1 cellular context compared by ENCODE assay signal in the genomic region with DNA sequence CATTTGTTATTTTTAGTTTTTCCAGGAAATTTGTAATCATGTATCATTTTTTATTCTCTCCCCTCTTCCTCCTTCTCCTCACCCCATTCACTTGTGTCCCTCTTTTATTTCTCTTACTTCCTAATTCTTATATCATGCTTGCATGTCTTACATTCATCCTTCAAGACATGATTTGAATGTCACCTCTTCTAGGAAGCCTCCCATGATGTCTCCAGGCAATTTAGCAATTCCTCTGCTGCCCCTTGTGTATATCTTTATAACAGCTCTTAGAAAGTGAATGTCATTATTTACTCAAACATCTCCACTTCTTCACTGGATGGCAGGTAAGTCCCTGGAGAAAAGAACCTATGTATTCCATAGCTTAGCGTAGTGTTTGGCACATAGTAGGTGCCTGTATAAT.
TF ChIP-seq lines count a peak whose summit lies in the region.

No MANE protein-coding gene starts in this region.

TF ChIP-seq in HepG2, 621 proteins besides CTCF, POLR2A, EP300 and RAD21:
- TF ChIP-seq SIN3B (IDR thresholded peaks at IDR 0.05; ENCODE audit: low read length): no peak
- TF ChIP-seq, protein P1, sequence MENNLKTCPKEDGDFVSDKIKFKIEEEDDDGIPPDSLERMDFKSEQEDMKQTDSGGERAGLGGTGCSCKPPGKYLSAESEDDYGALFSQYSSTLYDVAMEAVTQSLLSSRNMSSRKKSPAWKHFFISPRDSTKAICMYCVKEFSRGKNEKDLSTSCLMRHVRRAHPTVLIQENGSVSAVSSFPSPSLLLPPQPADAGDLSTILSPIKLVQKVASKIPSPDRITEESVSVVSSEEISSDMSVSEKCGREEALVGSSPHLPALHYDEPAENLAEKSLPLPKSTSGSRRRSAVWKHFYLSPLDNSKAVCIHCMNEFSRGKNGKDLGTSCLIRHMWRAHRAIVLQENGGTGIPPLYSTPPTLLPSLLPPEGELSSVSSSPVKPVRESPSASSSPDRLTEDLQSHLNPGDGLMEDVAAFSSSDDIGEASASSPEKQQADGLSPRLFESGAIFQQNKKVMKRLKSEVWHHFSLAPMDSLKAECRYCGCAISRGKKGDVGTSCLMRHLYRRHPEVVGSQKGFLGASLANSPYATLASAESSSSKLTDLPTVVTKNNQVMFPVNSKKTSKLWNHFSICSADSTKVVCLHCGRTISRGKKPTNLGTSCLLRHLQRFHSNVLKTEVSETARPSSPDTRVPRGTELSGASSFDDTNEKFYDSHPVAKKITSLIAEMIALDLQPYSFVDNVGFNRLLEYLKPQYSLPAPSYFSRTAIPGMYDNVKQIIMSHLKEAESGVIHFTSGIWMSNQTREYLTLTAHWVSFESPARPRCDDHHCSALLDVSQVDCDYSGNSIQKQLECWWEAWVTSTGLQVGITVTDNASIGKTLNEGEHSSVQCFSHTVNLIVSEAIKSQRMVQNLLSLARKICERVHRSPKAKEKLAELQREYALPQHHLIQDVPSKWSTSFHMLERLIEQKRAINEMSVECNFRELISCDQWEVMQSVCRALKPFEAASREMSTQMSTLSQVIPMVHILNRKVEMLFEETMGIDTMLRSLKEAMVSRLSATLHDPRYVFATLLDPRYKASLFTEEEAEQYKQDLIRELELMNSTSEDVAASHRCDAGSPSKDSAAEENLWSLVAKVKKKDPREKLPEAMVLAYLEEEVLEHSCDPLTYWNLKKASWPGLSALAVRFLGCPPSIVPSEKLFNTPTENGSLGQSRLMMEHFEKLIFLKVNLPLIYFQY (CRISPR knock-in tag; IDR thresholded peaks at IDR 0.05; ENCODE audit: borderline replicate concordance): no peak
- TF ChIP-seq FOXA1 (IDR thresholded peaks at IDR 0.05): no peak
- TF ChIP-seq FOXA1 (CRISPR knock-in tag; IDR thresholded peaks at IDR 0.05): peak; percentile 24; the same call in 1 of the 2 replicates
- TF ChIP-seq, protein P2, sequence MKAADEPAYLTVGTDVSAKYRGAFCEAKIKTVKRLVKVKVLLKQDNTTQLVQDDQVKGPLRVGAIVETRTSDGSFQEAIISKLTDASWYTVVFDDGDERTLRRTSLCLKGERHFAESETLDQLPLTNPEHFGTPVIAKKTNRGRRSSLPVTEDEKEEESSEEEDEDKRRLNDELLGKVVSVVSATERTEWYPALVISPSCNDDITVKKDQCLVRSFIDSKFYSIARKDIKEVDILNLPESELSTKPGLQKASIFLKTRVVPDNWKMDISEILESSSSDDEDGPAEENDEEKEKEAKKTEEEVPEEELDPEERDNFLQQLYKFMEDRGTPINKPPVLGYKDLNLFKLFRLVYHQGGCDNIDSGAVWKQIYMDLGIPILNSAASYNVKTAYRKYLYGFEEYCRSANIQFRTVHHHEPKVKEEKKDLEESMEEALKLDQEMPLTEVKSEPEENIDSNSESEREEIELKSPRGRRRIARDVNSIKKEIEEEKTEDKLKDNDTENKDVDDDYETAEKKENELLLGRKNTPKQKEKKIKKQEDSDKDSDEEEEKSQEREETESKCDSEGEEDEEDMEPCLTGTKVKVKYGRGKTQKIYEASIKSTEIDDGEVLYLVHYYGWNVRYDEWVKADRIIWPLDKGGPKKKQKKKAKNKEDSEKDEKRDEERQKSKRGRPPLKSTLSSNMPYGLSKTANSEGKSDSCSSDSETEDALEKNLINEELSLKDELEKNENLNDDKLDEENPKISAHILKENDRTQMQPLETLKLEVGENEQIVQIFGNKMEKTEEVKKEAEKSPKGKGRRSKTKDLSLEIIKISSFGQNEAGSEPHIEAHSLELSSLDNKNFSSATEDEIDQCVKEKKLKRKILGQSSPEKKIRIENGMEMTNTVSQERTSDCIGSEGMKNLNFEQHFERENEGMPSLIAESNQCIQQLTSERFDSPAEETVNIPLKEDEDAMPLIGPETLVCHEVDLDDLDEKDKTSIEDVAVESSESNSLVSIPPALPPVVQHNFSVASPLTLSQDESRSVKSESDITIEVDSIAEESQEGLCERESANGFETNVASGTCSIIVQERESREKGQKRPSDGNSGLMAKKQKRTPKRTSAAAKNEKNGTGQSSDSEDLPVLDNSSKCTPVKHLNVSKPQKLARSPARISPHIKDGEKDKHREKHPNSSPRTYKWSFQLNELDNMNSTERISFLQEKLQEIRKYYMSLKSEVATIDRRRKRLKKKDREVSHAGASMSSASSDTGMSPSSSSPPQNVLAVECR (CRISPR knock-in tag; IDR thresholded peaks at IDR 0.05; ENCODE audit: borderline replicate concordance): no peak
- peak; percentile 98 for TF ChIP-seq ZFP36 (IDR thresholded peaks at IDR 0.05; ENCODE audit: borderline replicate concordance, low read depth, low read length, partially characterized antibody)
- 0 out of 2 replicates have a peak, but pooled peaks have one; percentile 69 for TF ChIP-seq ZNF3 (CRISPR knock-in tag; IDR thresholded peaks at IDR 0.05)
- TF ChIP-seq ZNF160 (CRISPR knock-in tag; IDR thresholded peaks at IDR 0.05): no peak
- TF ChIP-seq NR2F1 (CRISPR knock-in tag; IDR thresholded peaks at IDR 0.05): no peak
- no peak for TF ChIP-seq ZMYM3 (CRISPR knock-in tag; IDR thresholded peaks at IDR 0.05)
- peak; percentile 35 for TF ChIP-seq STAG1 (CRISPR knock-in tag; IDR thresholded peaks at IDR 0.05)
- peak; percentile 22; the same call in 1 of the 2 replicates for TF ChIP-seq SMC3 (IDR thresholded peaks at IDR 0.05; ENCODE audit: low read length)
- no peak for TF ChIP-seq MTF1 (CRISPR knock-in tag; IDR thresholded peaks at IDR 0.05)
- TF ChIP-seq SOX5 (CRISPR knock-in tag; IDR thresholded peaks at IDR 0.05; ENCODE audit: borderline replicate concordance): no peak
- TF ChIP-seq, protein P3, sequence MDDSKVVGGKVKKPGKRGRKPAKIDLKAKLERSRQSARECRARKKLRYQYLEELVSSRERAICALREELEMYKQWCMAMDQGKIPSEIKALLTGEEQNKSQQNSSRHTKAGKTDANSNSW (CRISPR knock-in tag; IDR thresholded peaks at IDR 0.05; ENCODE audit: borderline replicate concordance): no peak
- TF ChIP-seq, protein P4, sequence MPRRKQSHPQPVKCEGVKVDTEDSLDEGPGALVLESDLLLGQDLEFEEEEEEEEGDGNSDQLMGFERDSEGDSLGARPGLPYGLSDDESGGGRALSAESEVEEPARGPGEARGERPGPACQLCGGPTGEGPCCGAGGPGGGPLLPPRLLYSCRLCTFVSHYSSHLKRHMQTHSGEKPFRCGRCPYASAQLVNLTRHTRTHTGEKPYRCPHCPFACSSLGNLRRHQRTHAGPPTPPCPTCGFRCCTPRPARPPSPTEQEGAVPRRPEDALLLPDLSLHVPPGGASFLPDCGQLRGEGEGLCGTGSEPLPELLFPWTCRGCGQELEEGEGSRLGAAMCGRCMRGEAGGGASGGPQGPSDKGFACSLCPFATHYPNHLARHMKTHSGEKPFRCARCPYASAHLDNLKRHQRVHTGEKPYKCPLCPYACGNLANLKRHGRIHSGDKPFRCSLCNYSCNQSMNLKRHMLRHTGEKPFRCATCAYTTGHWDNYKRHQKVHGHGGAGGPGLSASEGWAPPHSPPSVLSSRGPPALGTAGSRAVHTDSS (CRISPR knock-in tag; conservative IDR thresholded peaks at IDR 0.05): no peak
- no peak for TF ChIP-seq ZNF251 (CRISPR knock-in tag; IDR thresholded peaks at IDR 0.05)
